Comparison of ENCODE assay signal across 8 cellular contexts in the genomic region with DNA sequence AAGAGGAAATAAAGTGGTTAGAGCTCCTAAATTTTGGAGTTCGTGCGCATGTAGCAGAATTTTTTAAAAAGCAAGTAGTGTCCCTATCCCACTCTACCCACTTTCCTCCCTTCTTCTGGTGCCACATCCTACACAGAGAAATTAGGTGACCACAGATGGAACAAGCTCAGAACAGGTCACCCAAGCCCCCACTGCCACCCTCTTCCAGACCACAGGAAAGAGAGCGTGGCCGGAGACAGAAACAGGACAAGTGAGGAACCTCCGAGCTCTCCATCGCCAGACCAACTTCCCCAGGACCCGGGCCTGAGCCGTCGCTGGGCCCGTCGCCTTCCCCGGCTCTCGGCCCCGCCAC. TPM values are rescaled to one million over a fixed set of nuclear protein-coding genes. Genes with fewer than 3 reads are reported as not detected.
DNase-seq lines count a peak whose midpoint lies in the region; ATAC-seq and TF ChIP-seq lines count a peak whose summit lies in the region.

No MANE protein-coding gene starts in this region.

- H3K4me3 ChIP-seq in AG10803 (ENCODE audit: low read length) (peak overlapping the region; percentile 92), HFF-Myc (replicated peaks; ENCODE audit: low read depth, low read length) (peak overlapping the region; percentile 79), left lung (peak overlapping the region; percentile 72 to 80), tibial artery (peak overlapping the region; percentile 80 to 98)

- peaks cover 42% of the 10 kb centered on the region for H3K4me1 Mint-ChIP-seq in activated naive CD8-positive, alpha-beta T cell (ENCODE audit: low read depth)

- no peak for TF ChIP-seq CTCF in AG10803 (conservative IDR thresholded peaks at IDR 0.05; ENCODE audit: low read length)
- no peak for TF ChIP-seq CTCF in HFF-Myc (IDR thresholded peaks at IDR 0.05; ENCODE audit: low read depth, low read length, missing control alignments)
- no peak for TF ChIP-seq CTCF in left lung (IDR thresholded peaks at IDR 0.05)
- no peak for TF ChIP-seq CTCF in tibial artery (IDR thresholded peaks at IDR 0.05)

- no peaks in the 10 kb centered on the region for H3K9me3 Mint-ChIP-seq in activated naive CD8-positive, alpha-beta T cell (ENCODE audit: low read depth)

- intact Hi-C loops in left lung (cut with DNase I) (no loop called here), tibial artery (cut with DNase I; ENCODE audit: low total_unique reads) (loop anchor here (1.0 to 5.0 kb wide), 3 partner anchors 69 to 654 kb away; partner anchors contain the start of genes RBBP8 and RMC1)

- H3K27ac ChIP-seq in left lung (peak overlapping the region; percentile 99), tibial artery (peak overlapping the region; percentile 98 to 99)

- DNase-seq in AG10803 (ENCODE audit: low read depth) (no peak), HFF-Myc (ENCODE audit: extremely low read depth, low read depth) (no peak), left lung (no peak), tibial artery (no peak), occipital lobe (lab: John Stamatoyannopoulos, UW) (no peak), ACHN (no peak)

- ATAC-seq in left lung = no peak
- no peak for ATAC-seq in GM19324 (IDR thresholded peaks at IDR 0.05; ENCODE audit: low FRiP score, unreplicated experiment)

- peaks cover 3% of the 10 kb centered on the region for H3K36me3 Mint-ChIP-seq in activated naive CD8-positive, alpha-beta T cell

- H3K4me3 Mint-ChIP-seq in activated naive CD8-positive, alpha-beta T cell = peak overlapping the region; percentile 94

- H3K4me1 ChIP-seq in left lung (peaks cover 12 to 55% of the 10 kb centered on the region in 2 donors), tibial artery (peaks cover 0 to 47% (median 27%) of the 10 kb centered on the region in 4 donors)

- H3K9me3 ChIP-seq in left lung = no peaks in the 10 kb centered on the region
- H3K9me3 ChIP-seq in tibial artery = no peaks in the 10 kb centered on the region

- no peaks in the 10 kb centered on the region for H3K27me3 Mint-ChIP-seq in activated naive CD8-positive, alpha-beta T cell

- in situ Hi-C loops in ACHN (cut with HindIII; ENCODE audit: low pct_ligation_motif_present, low pct_unique_long_range_greater_than_20kb, low sequenced_read_pairs) = no loop called here

- no peaks in the 10 kb centered on the region for H3K27me3 ChIP-seq in left lung
- H3K27me3 ChIP-seq in tibial artery = no peaks in the 10 kb centered on the region

- H3K36me3 ChIP-seq in left lung (no peaks in the 10 kb centered on the region), tibial artery (no peaks in the 10 kb centered on the region)

- H3K27ac Mint-ChIP-seq in activated naive CD8-positive, alpha-beta T cell = peak overlapping the region; percentile 88

RNA-seq across cellular contexts. Expression of gene NPC1, which starts 0.4 kb away (rescaled TPM):
- total RNA-seq in left lung (100 to 1,000 TPM; 103 to 138 TPM), occipital lobe (25.3 TPM)
